2 cellular contexts compared by ENCODE assay signal in the genomic region with DNA sequence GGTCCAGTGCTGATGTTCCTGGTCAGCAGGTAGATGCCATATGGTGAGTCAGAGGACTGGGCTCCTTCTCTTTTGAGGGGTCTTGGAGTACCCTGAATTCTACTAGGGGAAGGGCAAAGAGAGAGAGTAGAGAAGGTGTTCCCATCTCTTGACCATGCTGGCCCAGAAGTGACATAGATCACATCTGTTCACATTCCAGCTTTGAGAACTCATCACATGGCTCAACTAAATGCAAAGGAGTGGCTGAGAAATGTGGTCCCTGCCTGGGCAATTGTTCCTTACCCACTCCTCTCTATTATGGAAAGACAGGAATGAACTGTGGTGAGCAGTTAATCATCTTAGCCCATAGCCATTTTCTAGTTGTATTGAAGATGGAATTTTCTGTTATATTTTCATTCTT.
TF ChIP-seq lines count a peak whose summit lies in the region.

No MANE protein-coding gene starts in this region.

TF ChIP-seq in A549, 52 proteins besides CTCF, POLR2A, EP300 and RAD21:
- TF ChIP-seq, protein P1, sequence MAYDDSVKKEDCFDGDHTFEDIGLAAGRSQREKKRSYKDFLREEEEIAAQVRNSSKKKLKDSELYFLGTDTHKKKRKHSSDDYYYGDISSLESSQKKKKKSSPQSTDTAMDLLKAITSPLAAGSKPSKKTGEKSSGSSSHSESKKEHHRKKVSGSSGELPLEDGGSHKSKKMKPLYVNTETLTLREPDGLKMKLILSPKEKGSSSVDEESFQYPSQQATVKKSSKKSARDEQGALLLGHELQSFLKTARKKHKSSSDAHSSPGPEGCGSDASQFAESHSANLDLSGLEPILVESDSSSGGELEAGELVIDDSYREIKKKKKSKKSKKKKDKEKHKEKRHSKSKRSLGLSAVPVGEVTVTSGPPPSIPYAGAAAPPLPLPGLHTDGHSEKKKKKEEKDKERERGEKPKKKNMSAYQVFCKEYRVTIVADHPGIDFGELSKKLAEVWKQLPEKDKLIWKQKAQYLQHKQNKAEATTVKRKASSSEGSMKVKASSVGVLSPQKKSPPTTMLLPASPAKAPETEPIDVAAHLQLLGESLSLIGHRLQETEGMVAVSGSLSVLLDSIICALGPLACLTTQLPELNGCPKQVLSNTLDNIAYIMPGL (CRISPR knock-in tag; IDR thresholded peaks at IDR 0.05; ENCODE audit: borderline replicate concordance): no peak
- TF ChIP-seq ATOH8 (CRISPR knock-in tag; IDR thresholded peaks at IDR 0.05; ENCODE audit: low read depth) (no peak), HOXB13 (CRISPR knock-in tag; IDR thresholded peaks at IDR 0.05; ENCODE audit: low read depth) (no peak), HEYL (CRISPR knock-in tag; IDR thresholded peaks at IDR 0.05) (no peak), SMC3 (IDR thresholded peaks at IDR 0.05) (no peak), ZSCAN20 (CRISPR knock-in tag; IDR thresholded peaks at IDR 0.05) (no peak), ZNF302 (CRISPR knock-in tag; IDR thresholded peaks at IDR 0.05) (no peak), FOXS1 (CRISPR knock-in tag; IDR thresholded peaks at IDR 0.05) (no peak)
- TF ChIP-seq, protein P2, sequence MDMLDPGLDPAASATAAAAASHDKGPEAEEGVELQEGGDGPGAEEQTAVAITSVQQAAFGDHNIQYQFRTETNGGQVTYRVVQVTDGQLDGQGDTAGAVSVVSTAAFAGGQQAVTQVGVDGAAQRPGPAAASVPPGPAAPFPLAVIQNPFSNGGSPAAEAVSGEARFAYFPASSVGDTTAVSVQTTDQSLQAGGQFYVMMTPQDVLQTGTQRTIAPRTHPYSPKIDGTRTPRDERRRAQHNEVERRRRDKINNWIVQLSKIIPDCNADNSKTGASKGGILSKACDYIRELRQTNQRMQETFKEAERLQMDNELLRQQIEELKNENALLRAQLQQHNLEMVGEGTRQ (IDR thresholded peaks at IDR 0.05): no peak

TF ChIP-seq in HCT116, 20 proteins besides CTCF, POLR2A, EP300 and RAD21 (continued from another document):
- no peak for TF ChIP-seq SRF (IDR thresholded peaks at IDR 0.05; ENCODE audit: low read depth)
- TF ChIP-seq, protein P3, sequence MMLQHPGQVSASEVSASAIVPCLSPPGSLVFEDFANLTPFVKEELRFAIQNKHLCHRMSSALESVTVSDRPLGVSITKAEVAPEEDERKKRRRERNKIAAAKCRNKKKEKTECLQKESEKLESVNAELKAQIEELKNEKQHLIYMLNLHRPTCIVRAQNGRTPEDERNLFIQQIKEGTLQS (IDR thresholded peaks at IDR 0.05): no peak
- no peak for TF ChIP-seq POLR2AphosphoS5 (IDR thresholded peaks at IDR 0.05; ENCODE audit: low read depth, low read length)
- TF ChIP-seq TCF7L2 (IDR thresholded peaks at IDR 0.05; ENCODE audit: borderline replicate concordance, extremely low read depth, insufficient read depth, insufficient read length): no peak
